ENCODE assay signal across 1 cellular context in genomic region chr12:90211017-90211416, GRCh38.
TF ChIP-seq lines count a peak whose summit lies in the region.

No MANE protein-coding gene starts in this region.

TF ChIP-seq in HEK293, 187 proteins besides CTCF, POLR2A, EP300 and RAD21 (continued from another document):
- peak; percentile 48; the same call in 1 of the 2 replicates for TF ChIP-seq ZNF362 (tag by site-specific recombination; IDR thresholded peaks at IDR 0.05)
